Comparison of ENCODE assay signal across 28 cellular contexts in genomic region chr6:140697585-140697984, GRCh38.
"Had no signal": no experiment of that assay in that cellular context is flagged by ENCODE, and none has a peak within 500 bp of the region (broad histone marks: within the 10 kb centered on the region; RNA-seq: fewer than 3 reads in every experiment).

No MANE protein-coding gene starts in this region.

- H3K36me3 ChIP-seq: ascending aorta, esophagus muscularis mucosa, gastroesophageal sphincter had no signal

- H3K27ac ChIP-seq: ascending aorta, esophagus muscularis mucosa, gastroesophageal sphincter had no signal

- H3K27me3 ChIP-seq: ascending aorta, esophagus muscularis mucosa, gastroesophageal sphincter had no signal

- DNase-seq: activated CD4-positive, alpha-beta memory T cell treated with anti-CD3 and anti-CD28 coated beads for 36 hours; activated CD4-positive, alpha-beta T cell treated with anti-CD3 and anti-CD28 coated beads for 36 hours; activated CD4-positive, alpha-beta T cell treated with anti-CD3 and anti-CD28 coated beads, Interleukin-2, amount 10 ng/mL, durations not matched to agents 24 days and 14 days; activated CD4-positive, CD25-positive, alpha-beta regulatory T cell; activated CD4-positive, CD25-positive, alpha-beta regulatory T cell treated with anti-CD3 and anti-CD28 coated beads, Interleukin-2, amount 50 U/mL, for 72 hours; activated CD8-positive, alpha-beta memory T cell treated with anti-CD3 and anti-CD28 coated beads, Interleukin-2, amount 10 ng/mL, durations not matched to agents 7 days and 5 days; activated CD8-positive, alpha-beta memory T cell treated with anti-CD3 and anti-CD28 coated beads, Interleukin-2, amount 50 U/mL, for 4 hours; activated CD8-positive, alpha-beta T cell treated with anti-CD3 and anti-CD28 coated beads, Interleukin-2, amount 10 ng/mL, durations not matched to agents 7 days and 5 days; activated effector memory CD4-positive, alpha-beta T cell treated with anti-CD3 and anti-CD28 coated beads, Interleukin-2, amount 50 U/mL, for 16 hours; activated naive CD4-positive, alpha-beta T cell treated with anti-CD3 and anti-CD28 coated beads for 36 hours; activated naive CD8-positive, alpha-beta T cell treated with anti-CD3 and anti-CD28 coated beads, Interleukin-2, amount 10 ng/mL, durations not matched to agents 7 days and 5 days; activated T-cell treated with anti-CD3 and anti-CD28 coated beads, Interleukin-2, amount 50 U/mL, for 1 hour; activated T-cell treated with anti-CD3 and anti-CD28 coated beads, Interleukin-2, amount 50 U/mL, for 48 hours; caudate nucleus; cortex of kidney; dermis blood vessel endothelial cell; effector CD4-positive, alpha-beta T cell; effector memory CD8-positive, alpha-beta T cell; erythroblast; foreskin melanocyte; head of caudate nucleus; hippocampal formation; T-helper 17 cell; T1000 had no signal

- ATAC-seq: activated CD4-positive, alpha-beta T cell treated with anti-CD3 and anti-CD28 coated beads for 36 hours; activated CD8-positive, alpha-beta memory T cell treated with anti-CD3 and anti-CD28 coated beads, Interleukin-2, amount 10 ng/mL, durations not matched to agents 7 days and 5 days; activated CD8-positive, alpha-beta T cell treated with anti-CD3 and anti-CD28 coated beads, Interleukin-2, amount 10 ng/mL, durations not matched to agents 7 days and 5 days; effector memory CD8-positive, alpha-beta T cell; gastroesophageal sphincter; T-helper 17 cell had no signal

- FAIRE-seq: colon had no signal

- H3K4me3 ChIP-seq: ascending aorta, esophagus muscularis mucosa, gastroesophageal sphincter had no signal
